ENCODE assay signal across 1 cellular context in the genomic region with DNA sequence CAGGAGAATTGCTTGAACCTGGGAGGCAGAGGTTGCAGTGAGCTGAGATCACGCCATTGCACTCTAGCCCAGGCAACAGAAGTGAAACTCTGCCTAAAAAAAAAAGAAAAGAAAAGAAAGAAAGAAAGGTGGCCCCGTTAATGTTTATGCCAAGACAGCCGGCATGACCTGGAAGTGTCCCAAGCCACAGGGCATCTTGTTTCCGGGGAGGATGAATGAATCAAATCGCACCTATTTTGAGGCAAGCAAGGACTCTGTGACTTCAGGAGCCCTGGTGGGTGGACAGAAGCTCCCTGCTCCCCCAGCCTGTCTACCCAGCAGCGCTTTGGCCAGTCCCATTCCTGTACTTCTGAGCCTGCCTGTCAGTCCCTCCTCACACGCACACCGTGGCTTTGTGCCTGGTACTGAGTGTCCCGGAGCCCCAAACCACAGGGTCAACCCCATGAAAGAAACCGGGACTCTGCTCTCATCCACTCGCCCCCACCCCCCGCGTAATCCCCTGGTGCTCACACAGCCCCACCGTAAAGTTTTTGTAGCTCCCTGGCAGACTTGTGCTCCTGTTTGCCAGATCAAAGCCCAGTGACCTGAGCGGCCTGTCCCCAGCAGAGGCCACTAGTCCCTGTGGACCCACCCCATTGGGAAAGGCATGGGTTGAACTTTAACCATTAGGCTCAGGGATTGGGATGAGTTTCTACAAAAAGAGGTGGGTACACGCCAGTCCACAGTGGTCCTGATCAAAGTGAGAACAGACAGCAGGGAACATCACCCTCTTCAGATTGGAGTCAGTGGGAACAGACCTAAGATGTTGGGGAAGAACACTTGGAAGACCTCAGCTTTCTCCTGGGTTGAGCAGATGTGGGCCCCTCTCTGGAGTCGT.
TF ChIP-seq lines count a peak whose summit lies in the region.

No MANE protein-coding gene starts in this region.

TF ChIP-seq in HCT116, 20 proteins besides CTCF, POLR2A, EP300 and RAD21 (continued from another document):
- TF ChIP-seq, protein P1, sequence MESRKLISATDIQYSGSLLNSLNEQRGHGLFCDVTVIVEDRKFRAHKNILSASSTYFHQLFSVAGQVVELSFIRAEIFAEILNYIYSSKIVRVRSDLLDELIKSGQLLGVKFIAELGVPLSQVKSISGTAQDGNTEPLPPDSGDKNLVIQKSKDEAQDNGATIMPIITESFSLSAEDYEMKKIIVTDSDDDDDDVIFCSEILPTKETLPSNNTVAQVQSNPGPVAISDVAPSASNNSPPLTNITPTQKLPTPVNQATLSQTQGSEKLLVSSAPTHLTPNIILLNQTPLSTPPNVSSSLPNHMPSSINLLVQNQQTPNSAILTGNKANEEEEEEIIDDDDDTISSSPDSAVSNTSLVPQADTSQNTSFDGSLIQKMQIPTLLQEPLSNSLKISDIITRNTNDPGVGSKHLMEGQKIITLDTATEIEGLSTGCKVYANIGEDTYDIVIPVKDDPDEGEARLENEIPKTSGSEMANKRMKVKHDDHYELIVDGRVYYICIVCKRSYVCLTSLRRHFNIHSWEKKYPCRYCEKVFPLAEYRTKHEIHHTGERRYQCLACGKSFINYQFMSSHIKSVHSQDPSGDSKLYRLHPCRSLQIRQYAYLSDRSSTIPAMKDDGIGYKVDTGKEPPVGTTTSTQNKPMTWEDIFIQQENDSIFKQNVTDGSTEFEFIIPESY (IDR thresholded peaks at IDR 0.05; ENCODE audit: extremely low read depth, insufficient replicate concordance, low read length) = no peak
- no peak for TF ChIP-seq JUND (IDR thresholded peaks at IDR 0.05)
- TF ChIP-seq TCF7L2 (IDR thresholded peaks at IDR 0.05; ENCODE audit: borderline replicate concordance, extremely low read depth, insufficient read depth, insufficient read length) = no peak
- TF ChIP-seq CBX3 (IDR thresholded peaks at IDR 0.05; ENCODE audit: low read depth) = no peak
TF ChIP-seq in HCT116: peak in this region for 0.
